Comparison of ENCODE assay signal across 1 cellular context in the genomic region with DNA sequence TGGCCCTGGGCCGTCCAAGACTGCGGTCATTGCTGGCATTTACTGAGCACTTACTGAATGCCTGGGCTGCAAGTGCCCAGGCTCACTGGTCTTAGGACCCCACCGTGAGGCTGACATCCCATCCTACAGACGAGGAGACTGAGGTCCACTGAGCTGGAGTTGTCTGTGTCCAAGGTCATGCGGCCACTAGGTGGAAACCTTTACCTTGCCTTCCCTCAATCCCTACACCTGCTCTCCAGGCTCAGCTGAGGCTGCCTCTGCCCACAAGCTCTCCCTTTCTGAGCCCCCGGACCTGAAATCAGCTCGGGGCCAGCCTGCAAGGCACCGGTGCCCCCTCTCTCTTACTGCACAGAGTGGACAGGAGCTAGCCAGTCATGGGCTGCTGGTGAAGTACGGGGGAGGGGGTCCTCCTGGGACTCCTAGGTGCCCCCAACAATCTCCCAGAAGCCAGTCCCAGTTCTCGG.
A peak's percentile ranks its signal among the peaks of the same experiment; 100 is the strongest.
TF ChIP-seq lines count a peak whose summit lies in the region.

No MANE protein-coding gene starts in this region.

TF ChIP-seq in HepG2, 621 proteins besides CTCF, POLR2A, EP300 and RAD21 (continued from another document and continues in another):
- TF ChIP-seq ZNF777 (CRISPR knock-in tag; IDR thresholded peaks at IDR 0.05), result no peak; the same call in 1 of the 2 replicates
- TF ChIP-seq REL (CRISPR knock-in tag; conservative IDR thresholded peaks at IDR 0.05), result no peak
- TF ChIP-seq, protein P1, sequence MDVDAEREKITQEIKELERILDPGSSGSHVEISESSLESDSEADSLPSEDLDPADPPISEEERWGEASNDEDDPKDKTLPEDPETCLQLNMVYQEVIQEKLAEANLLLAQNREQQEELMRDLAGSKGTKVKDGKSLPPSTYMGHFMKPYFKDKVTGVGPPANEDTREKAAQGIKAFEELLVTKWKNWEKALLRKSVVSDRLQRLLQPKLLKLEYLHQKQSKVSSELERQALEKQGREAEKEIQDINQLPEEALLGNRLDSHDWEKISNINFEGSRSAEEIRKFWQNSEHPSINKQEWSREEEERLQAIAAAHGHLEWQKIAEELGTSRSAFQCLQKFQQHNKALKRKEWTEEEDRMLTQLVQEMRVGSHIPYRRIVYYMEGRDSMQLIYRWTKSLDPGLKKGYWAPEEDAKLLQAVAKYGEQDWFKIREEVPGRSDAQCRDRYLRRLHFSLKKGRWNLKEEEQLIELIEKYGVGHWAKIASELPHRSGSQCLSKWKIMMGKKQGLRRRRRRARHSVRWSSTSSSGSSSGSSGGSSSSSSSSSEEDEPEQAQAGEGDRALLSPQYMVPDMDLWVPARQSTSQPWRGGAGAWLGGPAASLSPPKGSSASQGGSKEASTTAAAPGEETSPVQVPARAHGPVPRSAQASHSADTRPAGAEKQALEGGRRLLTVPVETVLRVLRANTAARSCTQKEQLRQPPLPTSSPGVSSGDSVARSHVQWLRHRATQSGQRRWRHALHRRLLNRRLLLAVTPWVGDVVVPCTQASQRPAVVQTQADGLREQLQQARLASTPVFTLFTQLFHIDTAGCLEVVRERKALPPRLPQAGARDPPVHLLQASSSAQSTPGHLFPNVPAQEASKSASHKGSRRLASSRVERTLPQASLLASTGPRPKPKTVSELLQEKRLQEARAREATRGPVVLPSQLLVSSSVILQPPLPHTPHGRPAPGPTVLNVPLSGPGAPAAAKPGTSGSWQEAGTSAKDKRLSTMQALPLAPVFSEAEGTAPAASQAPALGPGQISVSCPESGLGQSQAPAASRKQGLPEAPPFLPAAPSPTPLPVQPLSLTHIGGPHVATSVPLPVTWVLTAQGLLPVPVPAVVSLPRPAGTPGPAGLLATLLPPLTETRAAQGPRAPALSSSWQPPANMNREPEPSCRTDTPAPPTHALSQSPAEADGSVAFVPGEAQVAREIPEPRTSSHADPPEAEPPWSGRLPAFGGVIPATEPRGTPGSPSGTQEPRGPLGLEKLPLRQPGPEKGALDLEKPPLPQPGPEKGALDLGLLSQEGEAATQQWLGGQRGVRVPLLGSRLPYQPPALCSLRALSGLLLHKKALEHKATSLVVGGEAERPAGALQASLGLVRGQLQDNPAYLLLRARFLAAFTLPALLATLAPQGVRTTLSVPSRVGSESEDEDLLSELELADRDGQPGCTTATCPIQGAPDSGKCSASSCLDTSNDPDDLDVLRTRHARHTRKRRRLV (CRISPR knock-in tag; IDR thresholded peaks at IDR 0.05), result no peak
- TF ChIP-seq NFRKB (IDR thresholded peaks at IDR 0.05), result no peak
- TF ChIP-seq ZNF546 (CRISPR knock-in tag; conservative IDR thresholded peaks at IDR 0.05), result no peak
- TF ChIP-seq, protein P2, sequence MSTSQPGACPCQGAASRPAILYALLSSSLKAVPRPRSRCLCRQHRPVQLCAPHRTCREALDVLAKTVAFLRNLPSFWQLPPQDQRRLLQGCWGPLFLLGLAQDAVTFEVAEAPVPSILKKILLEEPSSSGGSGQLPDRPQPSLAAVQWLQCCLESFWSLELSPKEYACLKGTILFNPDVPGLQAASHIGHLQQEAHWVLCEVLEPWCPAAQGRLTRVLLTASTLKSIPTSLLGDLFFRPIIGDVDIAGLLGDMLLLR (CRISPR knock-in tag; IDR thresholded peaks at IDR 0.05), result no peak
- TF ChIP-seq, protein P3, sequence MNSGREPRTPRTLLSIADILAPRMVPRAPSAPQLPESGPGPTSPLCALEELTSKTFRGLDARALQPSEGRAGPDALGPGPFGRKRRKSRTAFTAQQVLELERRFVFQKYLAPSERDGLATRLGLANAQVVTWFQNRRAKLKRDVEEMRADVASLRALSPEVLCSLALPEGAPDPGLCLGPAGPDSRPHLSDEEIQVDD (CRISPR knock-in tag; IDR thresholded peaks at IDR 0.05; ENCODE audit: borderline replicate concordance), result no peak
- peak; percentile 97 for TF ChIP-seq ADNP (CRISPR knock-in tag; IDR thresholded peaks at IDR 0.05)
- no peak for TF ChIP-seq MIER3 (CRISPR knock-in tag; IDR thresholded peaks at IDR 0.05; ENCODE audit: borderline replicate concordance)
- peak; percentile 36; the same call in 1 of the 2 replicates for TF ChIP-seq SMC3 (IDR thresholded peaks at IDR 0.05; ENCODE audit: low read length)
- no peak for TF ChIP-seq ZNF382 (CRISPR knock-in tag; IDR thresholded peaks at IDR 0.05; ENCODE audit: borderline replicate concordance)
- TF ChIP-seq ZNF510 (CRISPR knock-in tag; IDR thresholded peaks at IDR 0.05; ENCODE audit: low read depth), result no peak
- TF ChIP-seq, protein P4, sequence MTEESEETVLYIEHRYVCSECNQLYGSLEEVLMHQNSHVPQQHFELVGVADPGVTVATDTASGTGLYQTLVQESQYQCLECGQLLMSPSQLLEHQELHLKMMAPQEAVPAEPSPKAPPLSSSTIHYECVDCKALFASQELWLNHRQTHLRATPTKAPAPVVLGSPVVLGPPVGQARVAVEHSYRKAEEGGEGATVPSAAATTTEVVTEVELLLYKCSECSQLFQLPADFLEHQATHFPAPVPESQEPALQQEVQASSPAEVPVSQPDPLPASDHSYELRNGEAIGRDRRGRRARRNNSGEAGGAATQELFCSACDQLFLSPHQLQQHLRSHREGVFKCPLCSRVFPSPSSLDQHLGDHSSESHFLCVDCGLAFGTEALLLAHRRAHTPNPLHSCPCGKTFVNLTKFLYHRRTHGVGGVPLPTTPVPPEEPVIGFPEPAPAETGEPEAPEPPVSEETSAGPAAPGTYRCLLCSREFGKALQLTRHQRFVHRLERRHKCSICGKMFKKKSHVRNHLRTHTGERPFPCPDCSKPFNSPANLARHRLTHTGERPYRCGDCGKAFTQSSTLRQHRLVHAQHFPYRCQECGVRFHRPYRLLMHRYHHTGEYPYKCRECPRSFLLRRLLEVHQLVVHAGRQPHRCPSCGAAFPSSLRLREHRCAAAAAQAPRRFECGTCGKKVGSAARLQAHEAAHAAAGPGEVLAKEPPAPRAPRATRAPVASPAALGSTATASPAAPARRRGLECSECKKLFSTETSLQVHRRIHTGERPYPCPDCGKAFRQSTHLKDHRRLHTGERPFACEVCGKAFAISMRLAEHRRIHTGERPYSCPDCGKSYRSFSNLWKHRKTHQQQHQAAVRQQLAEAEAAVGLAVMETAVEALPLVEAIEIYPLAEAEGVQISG (CRISPR knock-in tag; IDR thresholded peaks at IDR 0.05), result 0 out of 2 replicates have a peak, but pooled peaks have one; percentile 32
- 0 out of 2 replicates have a peak, but pooled peaks have one; percentile 22 for TF ChIP-seq ZNF263 (CRISPR knock-in tag; IDR thresholded peaks at IDR 0.05)
- TF ChIP-seq, protein P5, sequence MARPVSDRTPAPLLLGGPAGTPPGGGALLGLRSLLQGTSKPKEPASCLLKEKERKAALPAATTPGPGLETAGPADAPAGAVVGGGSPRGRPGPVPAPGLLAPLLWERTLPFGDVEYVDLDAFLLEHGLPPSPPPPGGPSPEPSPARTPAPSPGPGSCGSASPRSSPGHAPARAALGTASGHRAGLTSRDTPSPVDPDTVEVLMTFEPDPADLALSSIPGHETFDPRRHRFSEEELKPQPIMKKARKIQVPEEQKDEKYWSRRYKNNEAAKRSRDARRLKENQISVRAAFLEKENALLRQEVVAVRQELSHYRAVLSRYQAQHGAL (CRISPR knock-in tag; IDR thresholded peaks at IDR 0.05; ENCODE audit: not compliant biosample characterization), result no peak
- no peak for TF ChIP-seq ZBTB7A (CRISPR knock-in tag; IDR thresholded peaks at IDR 0.05)
- no peak for TF ChIP-seq ARNT (IDR thresholded peaks at IDR 0.05)
- TF ChIP-seq, protein P6, sequence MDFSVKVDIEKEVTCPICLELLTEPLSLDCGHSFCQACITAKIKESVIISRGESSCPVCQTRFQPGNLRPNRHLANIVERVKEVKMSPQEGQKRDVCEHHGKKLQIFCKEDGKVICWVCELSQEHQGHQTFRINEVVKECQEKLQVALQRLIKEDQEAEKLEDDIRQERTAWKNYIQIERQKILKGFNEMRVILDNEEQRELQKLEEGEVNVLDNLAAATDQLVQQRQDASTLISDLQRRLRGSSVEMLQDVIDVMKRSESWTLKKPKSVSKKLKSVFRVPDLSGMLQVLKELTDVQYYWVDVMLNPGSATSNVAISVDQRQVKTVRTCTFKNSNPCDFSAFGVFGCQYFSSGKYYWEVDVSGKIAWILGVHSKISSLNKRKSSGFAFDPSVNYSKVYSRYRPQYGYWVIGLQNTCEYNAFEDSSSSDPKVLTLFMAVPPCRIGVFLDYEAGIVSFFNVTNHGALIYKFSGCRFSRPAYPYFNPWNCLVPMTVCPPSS (IDR thresholded peaks at IDR 0.05), result no peak
- no peak for TF ChIP-seq SOX6 (IDR thresholded peaks at IDR 0.05)
- no peak for TF ChIP-seq SOX6 (CRISPR knock-in tag; IDR thresholded peaks at IDR 0.05)
- TF ChIP-seq IKZF4 (CRISPR knock-in tag; IDR thresholded peaks at IDR 0.05; ENCODE audit: borderline replicate concordance, low read depth, not compliant biosample characterization), result no peak
- TF ChIP-seq HNRNPLL (IDR thresholded peaks at IDR 0.05; ENCODE audit: low read depth, low read length, poor library complexity, severe bottlenecking), result no peak
- no peak for TF ChIP-seq PTBP1 (IDR thresholded peaks at IDR 0.05; ENCODE audit: low read depth, low read length, poor library complexity, severe bottlenecking)
- TF ChIP-seq ZSCAN31 (CRISPR knock-in tag; IDR thresholded peaks at IDR 0.05; ENCODE audit: low read depth), result no peak
- TF ChIP-seq NFE2 (CRISPR knock-in tag; IDR thresholded peaks at IDR 0.05), result no peak
- TF ChIP-seq NR2F1 (CRISPR knock-in tag; IDR thresholded peaks at IDR 0.05), result no peak
- no peak for TF ChIP-seq ISX (CRISPR knock-in tag; conservative IDR thresholded peaks at IDR 0.05)
- no peak for TF ChIP-seq ZFY (CRISPR knock-in tag; IDR thresholded peaks at IDR 0.05)
- no peak for TF ChIP-seq SP4 (CRISPR knock-in tag; IDR thresholded peaks at IDR 0.05)
- TF ChIP-seq, protein P7, sequence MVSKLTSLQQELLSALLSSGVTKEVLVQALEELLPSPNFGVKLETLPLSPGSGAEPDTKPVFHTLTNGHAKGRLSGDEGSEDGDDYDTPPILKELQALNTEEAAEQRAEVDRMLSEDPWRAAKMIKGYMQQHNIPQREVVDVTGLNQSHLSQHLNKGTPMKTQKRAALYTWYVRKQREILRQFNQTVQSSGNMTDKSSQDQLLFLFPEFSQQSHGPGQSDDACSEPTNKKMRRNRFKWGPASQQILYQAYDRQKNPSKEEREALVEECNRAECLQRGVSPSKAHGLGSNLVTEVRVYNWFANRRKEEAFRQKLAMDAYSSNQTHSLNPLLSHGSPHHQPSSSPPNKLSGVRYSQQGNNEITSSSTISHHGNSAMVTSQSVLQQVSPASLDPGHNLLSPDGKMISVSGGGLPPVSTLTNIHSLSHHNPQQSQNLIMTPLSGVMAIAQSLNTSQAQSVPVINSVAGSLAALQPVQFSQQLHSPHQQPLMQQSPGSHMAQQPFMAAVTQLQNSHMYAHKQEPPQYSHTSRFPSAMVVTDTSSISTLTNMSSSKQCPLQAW (CRISPR knock-in tag; IDR thresholded peaks at IDR 0.05), result peak; percentile 55; the same call in 1 of the 2 replicates
- no peak for TF ChIP-seq KLF16 (CRISPR knock-in tag; IDR thresholded peaks at IDR 0.05)
- TF ChIP-seq ETV5 (CRISPR knock-in tag; IDR thresholded peaks at IDR 0.05; ENCODE audit: borderline replicate concordance), result no peak
- no peak for TF ChIP-seq ZNF180 (CRISPR knock-in tag; IDR thresholded peaks at IDR 0.05; ENCODE audit: borderline replicate concordance, low read depth)
- TF ChIP-seq KDM2A (CRISPR knock-in tag; IDR thresholded peaks at IDR 0.05; ENCODE audit: borderline replicate concordance, low read depth), result peak; percentile 19; the same call in 1 of the 2 replicates
- TF ChIP-seq ZNF839 (CRISPR knock-in tag; IDR thresholded peaks at IDR 0.05; ENCODE audit: borderline replicate concordance), result no peak
- no peak for TF ChIP-seq SP5 (CRISPR knock-in tag; IDR thresholded peaks at IDR 0.05; ENCODE audit: borderline replicate concordance, low read depth)
- TF ChIP-seq NR2C2 (CRISPR knock-in tag; IDR thresholded peaks at IDR 0.05; ENCODE audit: borderline replicate concordance), result 0 out of 2 replicates have a peak, but pooled peaks have one; percentile 18
- TF ChIP-seq ZFP36 (IDR thresholded peaks at IDR 0.05; ENCODE audit: borderline replicate concordance, low read depth, low read length, partially characterized antibody), result no peak
- TF ChIP-seq ZSCAN9 (CRISPR knock-in tag; IDR thresholded peaks at IDR 0.05; ENCODE audit: borderline replicate concordance), result no peak
- 0 out of 2 replicates have a peak, but pooled peaks have one; percentile 32 for TF ChIP-seq ZNF501 (CRISPR knock-in tag; IDR thresholded peaks at IDR 0.05)
- TF ChIP-seq, protein P8, sequence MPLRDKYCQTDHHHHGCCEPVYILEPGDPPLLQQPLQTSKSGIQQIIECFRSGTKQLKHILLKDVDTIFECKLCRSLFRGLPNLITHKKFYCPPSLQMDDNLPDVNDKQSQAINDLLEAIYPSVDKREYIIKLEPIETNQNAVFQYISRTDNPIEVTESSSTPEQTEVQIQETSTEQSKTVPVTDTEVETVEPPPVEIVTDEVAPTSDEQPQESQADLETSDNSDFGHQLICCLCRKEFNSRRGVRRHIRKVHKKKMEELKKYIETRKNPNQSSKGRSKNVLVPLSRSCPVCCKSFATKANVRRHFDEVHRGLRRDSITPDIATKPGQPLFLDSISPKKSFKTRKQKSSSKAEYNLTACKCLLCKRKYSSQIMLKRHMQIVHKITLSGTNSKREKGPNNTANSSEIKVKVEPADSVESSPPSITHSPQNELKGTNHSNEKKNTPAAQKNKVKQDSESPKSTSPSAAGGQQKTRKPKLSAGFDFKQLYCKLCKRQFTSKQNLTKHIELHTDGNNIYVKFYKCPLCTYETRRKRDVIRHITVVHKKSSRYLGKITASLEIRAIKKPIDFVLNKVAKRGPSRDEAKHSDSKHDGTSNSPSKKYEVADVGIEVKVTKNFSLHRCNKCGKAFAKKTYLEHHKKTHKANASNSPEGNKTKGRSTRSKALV (CRISPR knock-in tag; IDR thresholded peaks at IDR 0.05), result no peak
